8 cellular contexts compared by ENCODE assay signal in genomic region chr11:126561327-126561893, GRCh38.
DNase-seq lines count a peak whose midpoint lies in the region; ATAC-seq and TF ChIP-seq lines count a peak whose summit lies in the region.

No MANE protein-coding gene starts in this region.

- no peak for TF ChIP-seq POLR2A in body of pancreas (IDR thresholded peaks at IDR 0.05)

- no peaks in the 10 kb centered on the region for H3K9me3 ChIP-seq in body of pancreas

- H3K4me1 ChIP-seq in body of pancreas = no peaks in the 10 kb centered on the region

- TF ChIP-seq CTCF in GM10266 (IDR thresholded peaks at IDR 0.05; ENCODE audit: control insufficient read depth, insufficient read depth, low read depth, missing control alignments) (no peak), body of pancreas (IDR thresholded peaks at IDR 0.05) (no peak), nephron progenitor cell (IDR thresholded peaks at IDR 0.05) (no peak)

- no peaks in the 10 kb centered on the region for H3K27me3 ChIP-seq in body of pancreas

- H3K4me3 ChIP-seq in body of pancreas = no peak overlapping the region

- H3K9me3 Mint-ChIP-seq in nephron progenitor cell = no peaks in the 10 kb centered on the region

- DNase-seq in GM10266 (ENCODE audit: extremely low spot score) = peak; percentile 47
- peak; percentile 52 for DNase-seq in M059J (ENCODE audit: low read depth)
- peak; percentile 29 to 39 (median 36) for DNase-seq in body of pancreas
- peak; percentile 88 for DNase-seq in nephron progenitor cell
- no peak for DNase-seq in cerebellar nuclear complex (lab: John Stamatoyannopoulos, UW)
- DNase-seq in effector CD8-positive, alpha-beta T cell (lab: John Stamatoyannopoulos, UW) = no peak

- no peaks in the 10 kb centered on the region for H3K36me3 Mint-ChIP-seq in nephron progenitor cell (ENCODE audit: low read depth)

- no peak overlapping the region for H3K27ac ChIP-seq in body of pancreas

- intact Hi-C loops in body of pancreas (cut with DNase I) = no loop called here

- 18 to 27% methylated on average over 8 of the region's 8 CpGs for WGBS in body of pancreas, 2 donors

- peaks cover 20% of the 10 kb centered on the region for H3K4me1 Mint-ChIP-seq in nephron progenitor cell

- ATAC-seq in body of pancreas = no peak
- ATAC-seq in GM19397 (IDR thresholded peaks at IDR 0.05; ENCODE audit: unreplicated experiment) = no peak
- ATAC-seq in HG02870 (IDR thresholded peaks at IDR 0.05; ENCODE audit: unreplicated experiment) = no peak

- H3K4me3 Mint-ChIP-seq in nephron progenitor cell = no peak overlapping the region

- H3K36me3 ChIP-seq in body of pancreas (replicated peaks in 1 of 2; ENCODE audit: insufficient read depth in 1 of 2, low read depth in 2 of 2) = no peaks in the 10 kb centered on the region

- no peak overlapping the region for H3K27ac Mint-ChIP-seq in nephron progenitor cell

- peaks cover 7% of the 10 kb centered on the region for H3K27me3 Mint-ChIP-seq in nephron progenitor cell (ENCODE audit: low read depth, poor library complexity)

Comparison
In these comparisons a context has a peak if more than half of its experiments do, and no peak if none do; other contexts are left out.
1. DNase-seq: peak in GM10266 (single experiment), M059J (single experiment), body of pancreas (4 of 4) and nephron progenitor cell (single experiment); none in cerebellar nuclear complex (0 of 2) and effector CD8-positive, alpha-beta T cell (single experiment).